Comparison of ENCODE assay signal across 24 cellular contexts in genomic region chr13:114030666-114031610, GRCh38. TPM values are rescaled to one million over a fixed set of nuclear protein-coding genes. Genes with fewer than 3 reads are reported as not detected.
DNase-seq lines count a peak whose midpoint lies in the region; ATAC-seq, FAIRE-seq and TF ChIP-seq lines count a peak whose summit lies in the region.
"Had no signal": no experiment of that assay in that cellular context is flagged by ENCODE, and none has a peak within 500 bp of the region (broad histone marks: within the 10 kb centered on the region; RNA-seq: fewer than 3 reads in every experiment).

No MANE protein-coding gene starts in this region.

- H3K27me3 ChIP-seq in right atrium auricular region, result no peaks in the 10 kb centered on the region
- H3K27me3 ChIP-seq: body of pancreas, suprapubic skin had no signal

- H3K27ac Mint-ChIP-seq in activated naive CD8-positive, alpha-beta T cell treated with anti-CD3 and anti-CD28 coated beads, Interleukin-2, amount 50 U/mL, for 24 hours, result peak overlapping the region; percentile 10
- H3K27ac Mint-ChIP-seq: activated naive CD4-positive, alpha-beta T cell treated with anti-CD3 and anti-CD28 coated beads for 36 hours; dendritic cell treated with granulocyte-macrophage colony-stimulating factor and Interleukin-4, amounts not matched to agents 40 ng/mL and 50 ng/mL, for 4 days had no signal

- no peaks in the 10 kb centered on the region for H3K27me3 Mint-ChIP-seq in activated naive CD8-positive, alpha-beta T cell treated with anti-CD3 and anti-CD28 coated beads, Interleukin-2, amount 50 U/mL, for 24 hours
- H3K27me3 Mint-ChIP-seq: CD4-positive, CD25-positive, alpha-beta regulatory T cell; dendritic cell treated with granulocyte-macrophage colony-stimulating factor and Interleukin-4, amounts not matched to agents 40 ng/mL and 50 ng/mL, for 4 days; naive B cell had no signal

- DNase-seq in left cardiac atrium (peak; percentile 14), right atrium auricular region (ENCODE audit: low spot score) (no peak), mucosa of descending colon (no peak), urothelium cell line (ENCODE audit: low spot score) (no peak), GM10266 (ENCODE audit: extremely low spot score) (no peak), SW480 (ENCODE audit: low spot score) (no peak), DMS53 (lab: John Stamatoyannopoulos, UW) (no peak)
- no peak for DNase-seq in activated naive CD8-positive, alpha-beta T cell treated with anti-CD3 and anti-CD28 coated beads, Interleukin-2, amount 50 U/mL, for 24 hours
- DNase-seq: activated naive CD4-positive, alpha-beta T cell treated with anti-CD3 and anti-CD28 coated beads for 36 hours; activated T-cell treated with anti-CD3 and anti-CD28 coated beads, Interleukin-2, amount 50 U/mL, for 1 hour; body of pancreas; CD4-positive, CD25-positive, alpha-beta regulatory T cell; DMS79; foreskin fibroblast; hippocampal formation; islet precursor cell; Karpas-422; naive B cell; NCI-H1048; NCI-H2081; NCI-H510A; RPMI8226 had no signal

- H3K4me3 Mint-ChIP-seq in activated naive CD8-positive, alpha-beta T cell treated with anti-CD3 and anti-CD28 coated beads, Interleukin-2, amount 50 U/mL, for 24 hours, result no peak overlapping the region
- H3K4me3 Mint-ChIP-seq: activated naive CD4-positive, alpha-beta T cell treated with anti-CD3 and anti-CD28 coated beads for 36 hours; CD4-positive, CD25-positive, alpha-beta regulatory T cell; dendritic cell treated with granulocyte-macrophage colony-stimulating factor and Interleukin-4, amounts not matched to agents 40 ng/mL and 50 ng/mL, for 4 days; naive B cell had no signal

- peaks cover 15% of the 10 kb centered on the region for H3K36me3 Mint-ChIP-seq in activated naive CD8-positive, alpha-beta T cell treated with anti-CD3 and anti-CD28 coated beads, Interleukin-2, amount 50 U/mL, for 24 hours (ENCODE audit: low read depth)

- H3K4me1 ChIP-seq in right atrium auricular region (peaks cover 0 to 49% of the 10 kb centered on the region in 2 donors), mucosa of descending colon (ENCODE audit: low read depth) (no peaks in the 10 kb centered on the region)

- H3K9me3 Mint-ChIP-seq in activated naive CD8-positive, alpha-beta T cell treated with anti-CD3 and anti-CD28 coated beads, Interleukin-2, amount 50 U/mL, for 24 hours, result no peaks in the 10 kb centered on the region
- H3K9me3 Mint-ChIP-seq: dendritic cell treated with granulocyte-macrophage colony-stimulating factor and Interleukin-4, amounts not matched to agents 40 ng/mL and 50 ng/mL, for 4 days; naive B cell had no signal

- H3K36me3 ChIP-seq in right atrium auricular region, result no peaks in the 10 kb centered on the region
- H3K36me3 ChIP-seq in mucosa of descending colon (ENCODE audit: low read depth), result no peaks in the 10 kb centered on the region
- H3K36me3 ChIP-seq: suprapubic skin had no signal

- H3K27ac ChIP-seq in right atrium auricular region, result no peak overlapping the region
- H3K27ac ChIP-seq: body of pancreas, suprapubic skin had no signal

- peaks cover 9% of the 10 kb centered on the region for H3K4me1 Mint-ChIP-seq in activated naive CD8-positive, alpha-beta T cell treated with anti-CD3 and anti-CD28 coated beads, Interleukin-2, amount 50 U/mL, for 24 hours

- TF ChIP-seq CTCF in right atrium auricular region (IDR thresholded peaks at IDR 0.05) (no peak), mucosa of descending colon (IDR thresholded peaks at IDR 0.05) (no peak), GM10266 (IDR thresholded peaks at IDR 0.05; ENCODE audit: control insufficient read depth, insufficient read depth, low read depth, missing control alignments) (no peak)

- intact Hi-C loops in left cardiac atrium (cut with DNase I), result no loop called here
- intact Hi-C loops in mucosa of descending colon (cut with DNase I, micrococcal nuclease), result no loop called here

- ATAC-seq in left cardiac atrium, result no peak
- no peak for ATAC-seq in activated naive CD8-positive, alpha-beta T cell treated with anti-CD3 and anti-CD28 coated beads, Interleukin-2, amount 50 U/mL, for 24 hours
- ATAC-seq in mucosa of descending colon, result peak; percentile 6

- peak; percentile 99 for FAIRE-seq in urothelium cell line (lab: Jason Lieb, UNC)

- H3K4me3 ChIP-seq in right atrium auricular region, result no peak overlapping the region
- no peak overlapping the region for H3K4me3 ChIP-seq in mucosa of descending colon
- H3K4me3 ChIP-seq: body of pancreas, suprapubic skin had no signal

- H3K9me3 ChIP-seq in right atrium auricular region (no peaks in the 10 kb centered on the region), mucosa of descending colon (no peaks in the 10 kb centered on the region)
- H3K9me3 ChIP-seq: body of pancreas, suprapubic skin had no signal

RNA-seq across cellular contexts. Expression of gene C13orf46, which starts 57.1 kb away (rescaled TPM):
- total RNA-seq in left cardiac atrium (1 to 10 TPM in 1 of 2 donors, under 1 TPM in 1; 0.65 to 1.4 TPM), right atrium auricular region (1 to 10 TPM in 1 of 2 donors, under 1 TPM in 1; 0.59 to 2.7 TPM), mucosa of descending colon (1 to 10 TPM; 1.3 to 1.8 (median 1.6) TPM)
